8 cellular contexts compared by ENCODE assay signal in genomic region chrX:24498181-24498580, GRCh38. TPM values are rescaled to one million over a fixed set of nuclear protein-coding genes. Genes with fewer than 3 reads are reported as not detected.
DNase-seq lines count a peak whose midpoint lies in the region; ATAC-seq and TF ChIP-seq lines count a peak whose summit lies in the region.

No MANE protein-coding gene starts in this region.

- no peak overlapping the region for H3K27ac ChIP-seq in Karpas-422 (ENCODE audit: low read length)
- no peak overlapping the region for H3K27ac ChIP-seq in body of pancreas
- peak overlapping the region in 1 of 3 donors; percentile 27 for H3K27ac ChIP-seq in right lobe of liver

- no peak overlapping the region for H3K4me3 Mint-ChIP-seq in Calu3 (ENCODE audit: low read depth, unreplicated experiment)

- intact Hi-C loops in Calu3 (cut with micrococcal nuclease; ENCODE audit: unreplicated experiment) (loop anchor here (2.0 kb wide), 1 partner anchor 239 kb away; no protein-coding TSS in a partner anchor), body of pancreas (cut with DNase I) (loop anchor here (10.0 kb wide), 1 partner anchor 103 kb away; no protein-coding TSS in a partner anchor), right lobe of liver (cut with DNase I) (no loop called here)

- H3K4me1 Mint-ChIP-seq in Calu3 (ENCODE audit: low read depth, unreplicated experiment): peaks cover 12% of the 10 kb centered on the region

- H3K27me3 Mint-ChIP-seq in Calu3 (ENCODE audit: unreplicated experiment): no peaks in the 10 kb centered on the region

- peak; percentile 25 for DNase-seq in Calu3
- peak; percentile 45 for DNase-seq in Karpas-422
- peak in 3 of 4 donors; percentile 22 to 31 (median 31) for DNase-seq in body of pancreas
- DNase-seq in right lobe of liver: peak in 2 of 3 donors; percentile 28 to 54
- no peak for DNase-seq in NCI-H1105 treated with DMSO at 0.1 percent for 48 hours (lab: John Stamatoyannopoulos, UW)

- H3K9me2 ChIP-seq in Karpas-422 (replicated peaks; ENCODE audit: insufficient read depth, low read length): no peaks in the 10 kb centered on the region

- no peak overlapping the region for H2AFZ ChIP-seq in Karpas-422 (ENCODE audit: low read length)

- H3K79me2 ChIP-seq in Karpas-422 (ENCODE audit: low read length): no peaks in the 10 kb centered on the region

- no TSS peak for BruUV-seq in Calu3 (replicated peaks; lab: Mats Ljungman, UMichigan)

- H3K9me3 ChIP-seq in Karpas-422 (ENCODE audit: low read length) (no peaks in the 10 kb centered on the region), body of pancreas (no peaks in the 10 kb centered on the region), right lobe of liver (no peaks in the 10 kb centered on the region)

- CTCF ChIA-PET in Calu3 (lab: Charles Lee): interaction anchor here (1.0 to 3.5 kb wide), 5 partner anchors 33 to 239 kb away, joined by 4 to 57 read pairs (median 5); partner anchors contain the start of gene PDK3

- no peak overlapping the region for H3K4me2 ChIP-seq in Karpas-422 (ENCODE audit: low read depth, low read length, poor library complexity, severe bottlenecking)

- no peaks in the 10 kb centered on the region for H3K36me3 ChIP-seq in Karpas-422 (ENCODE audit: insufficient read depth, low read length)
- no peaks in the 10 kb centered on the region for H3K36me3 ChIP-seq in body of pancreas (replicated peaks in 1 of 2; ENCODE audit: insufficient read depth in 1 of 2, low read depth in 2 of 2)
- H3K36me3 ChIP-seq in right lobe of liver: no peaks in the 10 kb centered on the region

- 53% methylated on average over 5 of the region's 5 CpGs; no CpG with 5 or more reads in 1 of the 2 donors for WGBS in body of pancreas, 2 donors
- WGBS in right lobe of liver (ENCODE audit: insufficient coverage, low coverage, low lambda C conversion rate, missing lambda C conversion rate): 42% methylated on average over 5 of the region's 5 CpGs

- TF ChIP-seq CTCF in Calu3 (IDR thresholded peaks at IDR 0.05; ENCODE audit: unreplicated experiment) (no peak), body of pancreas (IDR thresholded peaks at IDR 0.05) (peak in 3 of 7 experiments; percentile 26 to 35 (median 31)), right lobe of liver (IDR thresholded peaks at IDR 0.05) (peak; percentile 40 to 56 (median 46))

- no peaks in the 10 kb centered on the region for H3K27me3 ChIP-seq in Karpas-422 (ENCODE audit: low read length)
- H3K27me3 ChIP-seq in body of pancreas: no peaks in the 10 kb centered on the region
- no peaks in the 10 kb centered on the region for H3K27me3 ChIP-seq in right lobe of liver

- H4K20me1 ChIP-seq in Karpas-422 (ENCODE audit: insufficient read depth, low read depth, low read length): no peaks in the 10 kb centered on the region

- H3K4me3 ChIP-seq in Karpas-422 (ENCODE audit: low read length) (no peak overlapping the region), body of pancreas (no peak overlapping the region), right lobe of liver (no peak overlapping the region)

- peak; percentile 55 for ATAC-seq in body of pancreas
- peak; percentile 70 to 80 (median 74) for ATAC-seq in right lobe of liver
- ATAC-seq in HG03432 (IDR thresholded peaks at IDR 0.05; ENCODE audit: unreplicated experiment): no peak
- no peak for ATAC-seq in GM18873 (IDR thresholded peaks at IDR 0.05; ENCODE audit: low FRiP score, unreplicated experiment)
- ATAC-seq in HG02938 (IDR thresholded peaks at IDR 0.05; ENCODE audit: unreplicated experiment): no peak

- no peaks in the 10 kb centered on the region for H3K36me3 Mint-ChIP-seq in Calu3 (ENCODE audit: insufficient read depth, unreplicated experiment)

- H3K27ac Mint-ChIP-seq in Calu3 (ENCODE audit: unreplicated experiment): no peak overlapping the region

- no peaks in the 10 kb centered on the region for H3K9me3 Mint-ChIP-seq in Calu3 (ENCODE audit: low read depth, unreplicated experiment)

- no peak overlapping the region for H3K9ac ChIP-seq in Karpas-422 (ENCODE audit: low read length)

- H3K4me1 ChIP-seq in Karpas-422 (ENCODE audit: low read length) (no peaks in the 10 kb centered on the region), body of pancreas (no peaks in the 10 kb centered on the region), right lobe of liver (peaks cover 0 to 5% (median 0%) of the 10 kb centered on the region in 4 donors)

- TF ChIP-seq POLR2A in body of pancreas (IDR thresholded peaks at IDR 0.05) (no peak), right lobe of liver (IDR thresholded peaks at IDR 0.05) (no peak)

RNA-seq across cellular contexts. Expression of gene PDK3, which starts 33.1 kb away (rescaled TPM):
- 10.7 and 13.7 TPM in 2 replicates for total RNA-seq in Calu3 (2022)
- total RNA-seq in Karpas-422 (2014; rRNA removed; shearing (Covaris generic); ENCODE audit: low replicate concordance): 13.8 and 20.1 TPM in 2 replicates
- 10 to 100 TPM; 11.5 to 20.2 TPM for total RNA-seq in body of pancreas
- total RNA-seq in right lobe of liver: 10 to 100 TPM in 4 of 6 experiments, 1 to 10 TPM in 2; 8.6 to 17.5 (median 11.3) TPM

Comparison
In these comparisons a context has a peak if more than half of its experiments do, and no peak if none do; other contexts are left out.
1. ATAC-seq: peak in body of pancreas (single experiment) and right lobe of liver (4 of 4); none in HG03432 (single experiment), GM18873 (single experiment) and HG02938 (single experiment).
2. intact Hi-C loops: an anchor here in Calu3 (2.0 kb wide) and body of pancreas (10.0 kb wide); none called in right lobe of liver.